ENCODE assay signal across 25 cellular contexts in the genomic region with DNA sequence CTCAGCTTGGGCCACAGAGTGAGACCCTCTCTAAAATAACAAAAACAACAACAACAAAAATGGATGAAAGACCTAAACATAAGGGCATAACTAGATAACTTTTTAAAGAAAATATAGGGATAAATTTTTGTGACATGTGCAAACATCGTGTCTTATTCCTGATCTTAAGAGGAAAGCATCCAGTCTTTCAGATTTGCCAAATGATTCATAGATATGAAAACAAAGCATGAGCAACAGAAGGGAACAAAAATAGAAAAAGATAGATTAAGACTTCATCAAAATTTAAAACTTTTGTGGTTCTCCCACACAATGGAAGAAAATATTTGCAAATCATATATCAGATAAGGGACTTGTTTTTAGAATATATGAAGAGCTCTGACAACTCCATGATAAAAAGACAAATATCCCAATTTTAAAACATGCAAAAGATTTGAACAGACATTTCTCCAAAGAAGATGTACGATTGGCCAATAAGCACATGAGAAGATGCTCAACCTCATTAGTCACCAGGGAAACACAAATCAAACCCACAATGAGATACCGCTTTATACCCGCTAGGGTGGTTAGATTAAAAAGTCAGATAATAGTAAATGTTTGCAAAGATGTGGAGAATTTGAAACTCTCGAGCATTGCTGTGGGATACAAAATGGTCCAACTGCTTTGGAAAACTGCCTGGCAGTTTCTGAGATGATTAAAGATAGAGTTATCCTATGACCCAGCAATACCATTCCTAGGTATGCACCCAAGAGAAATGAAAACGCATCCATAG. TPM values are rescaled to one million over a fixed set of nuclear protein-coding genes. Genes with fewer than 3 reads are reported as not detected.
DNase-seq lines count a peak whose midpoint lies in the region; ATAC-seq, FAIRE-seq and TF ChIP-seq lines count a peak whose summit lies in the region.
"Had no signal": no experiment of that assay in that cellular context is flagged by ENCODE, and none has a peak within 500 bp of the region (broad histone marks: within the 10 kb centered on the region; RNA-seq: fewer than 3 reads in every experiment).

No MANE protein-coding gene starts in this region.

- H2AFZ ChIP-seq in PC-3 (ENCODE audit: low read length) = no peak overlapping the region
- H2AFZ ChIP-seq in mesenchymal stem cell (ENCODE audit: low read depth, low read length) = no peak overlapping the region
- H2AFZ ChIP-seq in neural progenitor cell (replicated peaks) = no peak overlapping the region

- POLR2A ChIA-PET in PC-3 (lab: Charles Lee; ENCODE audit: unreplicated experiment) = no interaction called here
- POLR2A ChIA-PET in activated CD4-positive, alpha-beta T cell treated with anti-CD3 and anti-CD28 coated beads for 36 hours (lab: Charles Lee) = no interaction called here

- H3K9ac ChIP-seq in PC-3 (ENCODE audit: low read length) (no peak overlapping the region), mesenchymal stem cell (ENCODE audit: low read length) (peak overlapping the region; percentile 3), neural progenitor cell (no peak overlapping the region)
- H3K9ac ChIP-seq: BLaER1 treated with 17β-estradiol and CSF1 and Interleukin-3, amounts not matched to agents 10 nM and 100 nM had no signal

- no peaks in the 10 kb centered on the region for H3K36me3 ChIP-seq in PC-3 (ENCODE audit: low read depth, low read length)
- no peaks in the 10 kb centered on the region for H3K36me3 ChIP-seq in mesenchymal stem cell (ENCODE audit: control insufficient read depth in 1 of 2, insufficient read depth in 2 of 2, low read depth in 1 of 2, low read length in 2 of 2)
- no peaks in the 10 kb centered on the region for H3K36me3 ChIP-seq in neural progenitor cell
- H3K36me3 ChIP-seq: ascending aorta; BLaER1 treated with 17β-estradiol and CSF1 and Interleukin-3, amounts not matched to agents 10 nM and 100 nM; upper lobe of right lung had no signal

- FAIRE-seq in RCC 7860 (lab: Jason Lieb, UNC) = no peak
- FAIRE-seq: GM12891 had no signal

- CTCF ChIA-PET in PC-3 (lab: Charles Lee) = no interaction called here
- CTCF ChIA-PET in activated CD4-positive, alpha-beta T cell treated with anti-CD3 and anti-CD28 coated beads for 36 hours (lab: Charles Lee) = no interaction called here

- no peak overlapping the region for H3K4ac ChIP-seq in mesenchymal stem cell (ENCODE audit: low read depth in 1 of 2, low read length in 2 of 2)

- 92% methylated on average over 5 of the region's 6 CpGs for WGBS in mesenchymal stem cell

- no peaks in the 10 kb centered on the region for H3F3A ChIP-seq in PC-3 (ENCODE audit: low read length, unreplicated experiment)
- H3F3A ChIP-seq in neural progenitor cell (ENCODE audit: low read depth) = no peaks in the 10 kb centered on the region

- H3K27ac Mint-ChIP-seq in chondrocyte (ENCODE audit: unreplicated experiment) (peak overlapping the region; percentile 22), neural progenitor cell (no peak overlapping the region)
- no peak overlapping the region for H3K27ac Mint-ChIP-seq in activated CD4-positive, alpha-beta T cell treated with anti-CD3 and anti-CD28 coated beads for 36 hours
- H3K27ac Mint-ChIP-seq: activated CD8-positive, alpha-beta memory T cell treated with anti-CD3 and anti-CD28 coated beads, Interleukin-2, amount 10 ng/mL, durations not matched to agents 7 days and 5 days; activated naive CD4-positive, alpha-beta T cell treated with anti-CD3 and anti-CD28 coated beads, Interleukin-2, amount 50 U/mL, for 72 hours; activated T-cell treated with anti-CD3 and anti-CD28 coated beads, Interleukin-2, amount 50 U/mL, for 72 hours; H9 had no signal

- no peaks in the 10 kb centered on the region for H3K79me1 ChIP-seq in mesenchymal stem cell (replicated peaks; ENCODE audit: low read length, poor library complexity, severe bottlenecking)

- H3K23ac ChIP-seq in mesenchymal stem cell (ENCODE audit: low read length in 2 of 2) = no peak overlapping the region

- peak; percentile 48 for DNase-seq in AG10803 (ENCODE audit: low read depth)
- DNase-seq in PC-3 = peak; percentile 64
- DNase-seq in chondrocyte (ENCODE audit: low spot score) = no peak
- no peak for DNase-seq in mesenchymal stem cell
- no peak for DNase-seq in neural progenitor cell (ENCODE audit: low spot score)
- DNase-seq in RCC 7860 (ENCODE audit: low spot score) = no peak
- DNase-seq in SHP77 treated with DMSO at 0.1 percent for 48 hours (lab: John Stamatoyannopoulos, UW) = no peak
- DNase-seq in activated CD4-positive, alpha-beta T cell treated with anti-CD3 and anti-CD28 coated beads for 36 hours = no peak
- DNase-seq: activated CD4-positive, alpha-beta T cell treated with anti-CD3 and anti-CD28 coated beads for 48 hours; activated CD8-positive, alpha-beta memory T cell treated with anti-CD3 and anti-CD28 coated beads, Interleukin-2, amount 10 ng/mL, durations not matched to agents 7 days and 5 days; activated T-cell treated with anti-CD3 and anti-CD28 coated beads, Interleukin-2, amount 50 U/mL, for 72 hours; COR-L47; DMS79; H9; kidney glomerular epithelial cell; mammary epithelial cell; NCI-H1092; NCI-H187; NCI-H526 treated with DMSO at 0.1 percent for 48 hours; upper lobe of right lung had no signal

- H3K79me2 ChIP-seq in PC-3 (ENCODE audit: low read length) (no peaks in the 10 kb centered on the region), neural progenitor cell (ENCODE audit: low read depth) (no peaks in the 10 kb centered on the region)

- H3K4me2 ChIP-seq in PC-3 (ENCODE audit: low read length) (no peak overlapping the region), mesenchymal stem cell (ENCODE audit: low read length, poor library complexity, severe bottlenecking) (no peak overlapping the region), neural progenitor cell (no peak overlapping the region)
- H3K4me2 ChIP-seq: BLaER1 treated with 17β-estradiol and CSF1 and Interleukin-3, amounts not matched to agents 10 nM and 100 nM had no signal

- peak; percentile 74 for ATAC-seq in PC-3
- ATAC-seq in activated CD4-positive, alpha-beta T cell treated with anti-CD3 and anti-CD28 coated beads for 36 hours = no peak
- ATAC-seq: activated CD8-positive, alpha-beta memory T cell treated with anti-CD3 and anti-CD28 coated beads, Interleukin-2, amount 10 ng/mL, durations not matched to agents 7 days and 5 days; activated naive CD4-positive, alpha-beta T cell treated with anti-CD3 and anti-CD28 coated beads, Interleukin-2, amount 50 U/mL, for 72 hours; activated T-cell treated with anti-CD3 and anti-CD28 coated beads, Interleukin-2, amount 50 U/mL, for 72 hours; esophagus mucosa; upper lobe of right lung had no signal

- no peak overlapping the region for H2BK120ac ChIP-seq in mesenchymal stem cell (ENCODE audit: low read depth, low read length)

- H3K4me3 Mint-ChIP-seq in chondrocyte (ENCODE audit: unreplicated experiment) (no peak overlapping the region), neural progenitor cell (no peak overlapping the region)
- no peak overlapping the region for H3K4me3 Mint-ChIP-seq in activated CD4-positive, alpha-beta T cell treated with anti-CD3 and anti-CD28 coated beads for 36 hours
- H3K4me3 Mint-ChIP-seq: activated CD8-positive, alpha-beta memory T cell treated with anti-CD3 and anti-CD28 coated beads, Interleukin-2, amount 10 ng/mL, durations not matched to agents 7 days and 5 days; activated T-cell treated with anti-CD3 and anti-CD28 coated beads, Interleukin-2, amount 50 U/mL, for 72 hours; H9 had no signal

- H3K27me3 ChIP-seq in PC-3 (ENCODE audit: low read length) (no peaks in the 10 kb centered on the region), mesenchymal stem cell (ENCODE audit: control insufficient read depth in 1 of 2, insufficient read depth in 1 of 2, low read length in 2 of 2) (no peaks in the 10 kb centered on the region), neural progenitor cell (peaks cover 5% of the 10 kb centered on the region)
- H3K27me3 ChIP-seq: ascending aorta; BLaER1 treated with 17β-estradiol and CSF1 and Interleukin-3, amounts not matched to agents 10 nM and 100 nM; upper lobe of right lung had no signal

- H3K27me3 Mint-ChIP-seq in chondrocyte (ENCODE audit: low read depth) (no peaks in the 10 kb centered on the region), neural progenitor cell (ENCODE audit: insufficient read depth, low read depth) (no peaks in the 10 kb centered on the region)
- no peaks in the 10 kb centered on the region for H3K27me3 Mint-ChIP-seq in activated CD4-positive, alpha-beta T cell treated with anti-CD3 and anti-CD28 coated beads for 36 hours

- no peak overlapping the region for H3K4me3 ChIP-seq in AG10803 (ENCODE audit: low read length)
- H3K4me3 ChIP-seq in PC-3 (ENCODE audit: low read length) = no peak overlapping the region
- H3K4me3 ChIP-seq in mesenchymal stem cell (ENCODE audit: insufficient read depth in 1 of 2, low read depth in 1 of 2, low read length in 2 of 2) = no peak overlapping the region
- H3K4me3 ChIP-seq in neural progenitor cell = no peak overlapping the region
- H3K4me3 ChIP-seq: ascending aorta; BLaER1 treated with 17β-estradiol and CSF1 and Interleukin-3, amounts not matched to agents 10 nM and 100 nM; upper lobe of right lung had no signal

- TF ChIP-seq CTCF in AG10803 (conservative IDR thresholded peaks at IDR 0.05; ENCODE audit: low read length) (no peak), PC-3 (conservative IDR thresholded peaks at IDR 0.05; ENCODE audit: low read depth, low read length) (no peak), chondrocyte (IDR thresholded peaks at IDR 0.05) (no peak), neural progenitor cell (IDR thresholded peaks at IDR 0.05) (no peak)

- H2BK5ac ChIP-seq in mesenchymal stem cell (ENCODE audit: low read depth, low read length, poor library complexity, severe bottlenecking) = no peak overlapping the region

- H2AK5ac ChIP-seq in mesenchymal stem cell (ENCODE audit: low read length, severe bottlenecking) = no peak overlapping the region

- H3K27ac ChIP-seq in PC-3 (ENCODE audit: low read length) = no peak overlapping the region
- H3K27ac ChIP-seq in mesenchymal stem cell (ENCODE audit: low read length, poor library complexity, severe bottlenecking) = no peak overlapping the region
- H3K27ac ChIP-seq in neural progenitor cell = no peak overlapping the region
- H3K27ac ChIP-seq: ascending aorta; BLaER1 treated with 17β-estradiol and CSF1 and Interleukin-3, amounts not matched to agents 10 nM and 100 nM; upper lobe of right lung had no signal

- intact Hi-C loops in PC-3 (cut with micrococcal nuclease) = no loop called here
- intact Hi-C loops in activated CD4-positive, alpha-beta T cell treated with anti-CD3 and anti-CD28 coated beads for 36 hours (cut with DNase I, micrococcal nuclease) = no loop called here

- no peak overlapping the region for H3K18ac ChIP-seq in mesenchymal stem cell (ENCODE audit: low read depth in 1 of 2, low read length in 2 of 2)

- H3K4me1 Mint-ChIP-seq in chondrocyte (ENCODE audit: low read depth) = peaks cover 12% of the 10 kb centered on the region
- no peaks in the 10 kb centered on the region for H3K4me1 Mint-ChIP-seq in neural progenitor cell
- no peaks in the 10 kb centered on the region for H3K4me1 Mint-ChIP-seq in activated CD4-positive, alpha-beta T cell treated with anti-CD3 and anti-CD28 coated beads for 36 hours
- H3K4me1 Mint-ChIP-seq: H9 had no signal

- H4K20me1 ChIP-seq in PC-3 (ENCODE audit: low read length) (no peaks in the 10 kb centered on the region), neural progenitor cell (ENCODE audit: low read depth) (no peaks in the 10 kb centered on the region)
- H4K20me1 ChIP-seq: BLaER1 treated with 17β-estradiol and CSF1 and Interleukin-3, amounts not matched to agents 10 nM and 100 nM had no signal

- H4K8ac ChIP-seq in mesenchymal stem cell (ENCODE audit: low read length) = no peak overlapping the region

- peaks cover 2% of the 10 kb centered on the region for H3K36me3 Mint-ChIP-seq in chondrocyte (ENCODE audit: low read depth)
- H3K36me3 Mint-ChIP-seq in neural progenitor cell = no peaks in the 10 kb centered on the region
- no peaks in the 10 kb centered on the region for H3K36me3 Mint-ChIP-seq in activated CD4-positive, alpha-beta T cell treated with anti-CD3 and anti-CD28 coated beads for 36 hours (ENCODE audit: low read depth)
- H3K36me3 Mint-ChIP-seq: activated naive CD4-positive, alpha-beta T cell treated with anti-CD3 and anti-CD28 coated beads, Interleukin-2, amount 50 U/mL, for 72 hours had no signal

- H3K14ac ChIP-seq in mesenchymal stem cell (ENCODE audit: low read length in 2 of 2) = no peak overlapping the region

- no peak overlapping the region for H2BK15ac ChIP-seq in mesenchymal stem cell (ENCODE audit: low read depth, poor library complexity, severe bottlenecking)

- H3K4me1 ChIP-seq in PC-3 (ENCODE audit: insufficient read depth, low read length) = peaks cover 7% of the 10 kb centered on the region
- H3K4me1 ChIP-seq in mesenchymal stem cell (ENCODE audit: control insufficient read depth, insufficient read depth, low read depth, low read length) = no peaks in the 10 kb centered on the region
- no peaks in the 10 kb centered on the region for H3K4me1 ChIP-seq in neural progenitor cell
- H3K4me1 ChIP-seq: ascending aorta; BLaER1 treated with 17β-estradiol and CSF1 and Interleukin-3, amounts not matched to agents 10 nM and 100 nM; upper lobe of right lung had no signal

- H3K9me2 ChIP-seq in PC-3 (replicated peaks; ENCODE audit: low read length) = no peaks in the 10 kb centered on the region

- BruUV-seq in PC-3 (replicated peaks; lab: Mats Ljungman, UMichigan) = no TSS peak

- no peak overlapping the region for H2BK12ac ChIP-seq in mesenchymal stem cell (ENCODE audit: low read length in 2 of 2)

- H3K9me3 Mint-ChIP-seq in chondrocyte (ENCODE audit: low read depth) (peaks cover 18% of the 10 kb centered on the region), neural progenitor cell (peaks cover 11% of the 10 kb centered on the region)
- H3K9me3 Mint-ChIP-seq in activated CD4-positive, alpha-beta T cell treated with anti-CD3 and anti-CD28 coated beads for 36 hours (ENCODE audit: low read depth) = peaks cover 2% of the 10 kb centered on the region

- H3K9me3 ChIP-seq in PC-3 (ENCODE audit: low read length) = no peaks in the 10 kb centered on the region
- H3K9me3 ChIP-seq in mesenchymal stem cell (ENCODE audit: control insufficient read depth, low read length) = peaks cover 15% of the 10 kb centered on the region
- no peaks in the 10 kb centered on the region for H3K9me3 ChIP-seq in neural progenitor cell (ENCODE audit: low read depth)

- H4K91ac ChIP-seq in mesenchymal stem cell (ENCODE audit: low read length) = no peak overlapping the region

RNA-seq across cellular contexts. Expression of gene PPIF, which starts 20.3 kb away (rescaled TPM):
- total RNA-seq in PC-3 (2014; rRNA removed) (381 and 472 TPM in 2 replicates), chondrocyte (11.0 to 16.2 TPM (median 15.2 TPM) in 3 replicates), neural progenitor cell (ENCODE audit: low replicate concordance) (27.1 and 27.8 TPM in 2 replicates)
- polyA plus RNA-seq in mesenchymal stem cell (2013, experiment 1 of 2) = 49.4 TPM
- 50.7 TPM for polyA plus RNA-seq in mesenchymal stem cell (2013, experiment 2 of 2)
- 10 to 100 TPM; 92.3 to 96.1 TPM for total RNA-seq in activated CD4-positive, alpha-beta T cell treated with anti-CD3 and anti-CD28 coated beads for 36 hours

Comparison
In these comparisons a context has a peak if more than half of its experiments do, and no peak if none do; other contexts are left out.
1. DNase-seq: peak in AG10803 (single experiment) and PC-3 (single experiment); none in chondrocyte (single experiment), mesenchymal stem cell (single experiment), neural progenitor cell (single experiment), RCC 7860 (single experiment), SHP77 treated with DMSO at 0.1 percent for 48 hours (single experiment) and activated CD4-positive, alpha-beta T cell treated with anti-CD3 and anti-CD28 coated beads for 36 hours (single experiment).